12 cellular contexts compared by ENCODE assay signal in genomic region chr13:39866722-39867121, GRCh38.
DNase-seq lines count a peak whose midpoint lies in the region; ATAC-seq lines count a peak whose summit lies in the region.
"Had no signal": no experiment of that assay in that cellular context is flagged by ENCODE, and none has a peak within 500 bp of the region (broad histone marks: within the 10 kb centered on the region; RNA-seq: fewer than 3 reads in every experiment).

No MANE protein-coding gene starts in this region.

- H3K9me3 Mint-ChIP-seq in activated CD4-positive, alpha-beta T cell treated with anti-CD3 and anti-CD28 coated beads, Interleukin-2, amount 10 ng/mL, durations not matched to agents 24 days and 14 days = peaks cover 10% of the 10 kb centered on the region
- peaks cover 0 to 10% of the 10 kb centered on the region in 2 donors for H3K9me3 Mint-ChIP-seq in activated naive CD4-positive, alpha-beta T cell treated with anti-CD3 and anti-CD28 coated beads, Interleukin-2, amount 50 U/mL, for 72 hours
- H3K9me3 Mint-ChIP-seq in activated T-helper 2 cell treated with anti-CD3 and anti-CD28 coated beads, Interferon-gamma antibody, Interleukin-2, Interleukin-4, amounts not matched to agents 10 μg/mL and 5 μg/mL and 100 μg/mL, durations not matched to agents 14 hours and 24 hours and 36 hours = peaks cover 5% of the 10 kb centered on the region
- H3K9me3 Mint-ChIP-seq in stimulated activated naive CD8-positive, alpha-beta T cell treated with anti-CD3 and anti-CD28 coated beads, Interleukin-15, Interleukin-2, amounts not matched to agents 100 ng/mL and 50 ng/mL, for 24 hours = peaks cover 6% of the 10 kb centered on the region
- H3K9me3 Mint-ChIP-seq: CD4-positive, alpha-beta T cell had no signal

- H3K4me1 Mint-ChIP-seq in activated CD4-positive, alpha-beta T cell treated with anti-CD3 and anti-CD28 coated beads, Interleukin-2, amount 10 ng/mL, durations not matched to agents 24 days and 14 days = peaks cover 8% of the 10 kb centered on the region
- peaks cover 9% of the 10 kb centered on the region for H3K4me1 Mint-ChIP-seq in activated T-helper 2 cell treated with anti-CD3 and anti-CD28 coated beads, Interferon-gamma antibody, Interleukin-2, Interleukin-4, amounts not matched to agents 10 μg/mL and 5 μg/mL and 100 μg/mL, durations not matched to agents 14 hours and 24 hours and 36 hours (ENCODE audit: low read depth)
- peaks cover 8% of the 10 kb centered on the region for H3K4me1 Mint-ChIP-seq in stimulated activated naive CD8-positive, alpha-beta T cell treated with anti-CD3 and anti-CD28 coated beads, Interleukin-15, Interleukin-2, amounts not matched to agents 100 ng/mL and 50 ng/mL, for 24 hours (ENCODE audit: low read depth)

- no peak for DNase-seq in activated CD4-positive, alpha-beta T cell treated with anti-CD3 and anti-CD28 coated beads, Interleukin-2, amount 10 ng/mL, durations not matched to agents 24 days and 14 days
- no peak for DNase-seq in activated CD4-positive, alpha-beta T cell treated with anti-CD3 and anti-CD28 coated beads, Interleukin-2, amount 50 U/mL, for 1 hour
- no peak for DNase-seq in activated naive CD4-positive, alpha-beta T cell treated with anti-CD3 and anti-CD28 coated beads, Interleukin-2, amount 50 U/mL, for 72 hours (ENCODE audit: low spot score in 2 of 2)
- DNase-seq in activated naive CD4-positive, alpha-beta T cell treated with Interleukin-2 at 50 U/mL for 16 hours = no peak
- no peak for DNase-seq in activated T-helper 2 cell treated with anti-CD3 and anti-CD28 coated beads, Interferon-gamma antibody, Interleukin-2, Interleukin-4, amounts not matched to agents 10 μg/mL and 5 μg/mL and 100 μg/mL, durations not matched to agents 14 hours and 24 hours and 36 hours (ENCODE audit: low spot score)
- DNase-seq in SW480 (ENCODE audit: low spot score) = no peak
- DNase-seq: AML-193; Caco-2; CD4-positive, alpha-beta T cell; GM23248 had no signal

- H3K27me3 Mint-ChIP-seq in activated CD4-positive, alpha-beta T cell treated with anti-CD3 and anti-CD28 coated beads, Interleukin-2, amount 10 ng/mL, durations not matched to agents 24 days and 14 days = no peaks in the 10 kb centered on the region
- H3K27me3 Mint-ChIP-seq in activated T-helper 2 cell treated with anti-CD3 and anti-CD28 coated beads, Interferon-gamma antibody, Interleukin-2, Interleukin-4, amounts not matched to agents 10 μg/mL and 5 μg/mL and 100 μg/mL, durations not matched to agents 14 hours and 24 hours and 36 hours (ENCODE audit: low read depth) = no peaks in the 10 kb centered on the region
- peaks cover 24% of the 10 kb centered on the region for H3K27me3 Mint-ChIP-seq in stimulated activated naive CD8-positive, alpha-beta T cell treated with anti-CD3 and anti-CD28 coated beads, Interleukin-15, Interleukin-2, amounts not matched to agents 100 ng/mL and 50 ng/mL, for 24 hours
- H3K27me3 Mint-ChIP-seq: CD4-positive, alpha-beta T cell had no signal

- ATAC-seq in activated naive CD4-positive, alpha-beta T cell treated with anti-CD3 and anti-CD28 coated beads, Interleukin-2, amount 50 U/mL, for 72 hours = peak; percentile 24 to 90
- no peak for ATAC-seq in HG03097 (IDR thresholded peaks at IDR 0.05; ENCODE audit: low FRiP score, unreplicated experiment)

- no peak overlapping the region for H3K4me3 Mint-ChIP-seq in activated CD4-positive, alpha-beta T cell treated with anti-CD3 and anti-CD28 coated beads, Interleukin-2, amount 10 ng/mL, durations not matched to agents 24 days and 14 days
- no peak overlapping the region for H3K4me3 Mint-ChIP-seq in activated T-helper 2 cell treated with anti-CD3 and anti-CD28 coated beads, Interferon-gamma antibody, Interleukin-2, Interleukin-4, amounts not matched to agents 10 μg/mL and 5 μg/mL and 100 μg/mL, durations not matched to agents 14 hours and 24 hours and 36 hours (ENCODE audit: low read depth)
- H3K4me3 Mint-ChIP-seq in stimulated activated naive CD8-positive, alpha-beta T cell treated with anti-CD3 and anti-CD28 coated beads, Interleukin-15, Interleukin-2, amounts not matched to agents 100 ng/mL and 50 ng/mL, for 24 hours = no peak overlapping the region
- H3K4me3 Mint-ChIP-seq: CD4-positive, alpha-beta T cell had no signal

- H3K36me3 Mint-ChIP-seq in activated CD4-positive, alpha-beta T cell treated with anti-CD3 and anti-CD28 coated beads, Interleukin-2, amount 10 ng/mL, durations not matched to agents 24 days and 14 days (ENCODE audit: low read depth) = no peaks in the 10 kb centered on the region
- peaks cover 0 to 6% of the 10 kb centered on the region in 2 donors for H3K36me3 Mint-ChIP-seq in activated naive CD4-positive, alpha-beta T cell treated with anti-CD3 and anti-CD28 coated beads, Interleukin-2, amount 50 U/mL, for 72 hours
- H3K36me3 Mint-ChIP-seq in activated T-helper 2 cell treated with anti-CD3 and anti-CD28 coated beads, Interferon-gamma antibody, Interleukin-2, Interleukin-4, amounts not matched to agents 10 μg/mL and 5 μg/mL and 100 μg/mL, durations not matched to agents 14 hours and 24 hours and 36 hours (ENCODE audit: low read depth) = no peaks in the 10 kb centered on the region
- H3K36me3 Mint-ChIP-seq in stimulated activated naive CD8-positive, alpha-beta T cell treated with anti-CD3 and anti-CD28 coated beads, Interleukin-15, Interleukin-2, amounts not matched to agents 100 ng/mL and 50 ng/mL, for 24 hours (ENCODE audit: low read depth) = no peaks in the 10 kb centered on the region

- intact Hi-C loops in activated CD4-positive, alpha-beta T cell treated with anti-CD3 and anti-CD28 coated beads, Interleukin-2, amount 10 ng/mL, durations not matched to agents 24 days and 14 days (cut with micrococcal nuclease) = no loop called here
- intact Hi-C loops in activated T-helper 2 cell treated with anti-CD3 and anti-CD28 coated beads, Interferon-gamma antibody, Interleukin-2, Interleukin-4, amounts not matched to agents 10 μg/mL and 5 μg/mL and 100 μg/mL, durations not matched to agents 14 hours and 24 hours and 36 hours (cut with micrococcal nuclease) = loop anchor here (2.0 to 5.0 kb wide), 2 partner anchors 89 to 160 kb away; no protein-coding TSS in a partner anchor

- H3K27ac Mint-ChIP-seq in activated CD4-positive, alpha-beta T cell treated with anti-CD3 and anti-CD28 coated beads, Interleukin-2, amount 10 ng/mL, durations not matched to agents 24 days and 14 days = peak overlapping the region; percentile 8
- H3K27ac Mint-ChIP-seq in activated naive CD4-positive, alpha-beta T cell treated with anti-CD3 and anti-CD28 coated beads, Interleukin-2, amount 50 U/mL, for 72 hours = peak overlapping the region in 1 of 2 donors; percentile 22
- peak overlapping the region; percentile 16 for H3K27ac Mint-ChIP-seq in activated T-helper 2 cell treated with anti-CD3 and anti-CD28 coated beads, Interferon-gamma antibody, Interleukin-2, Interleukin-4, amounts not matched to agents 10 μg/mL and 5 μg/mL and 100 μg/mL, durations not matched to agents 14 hours and 24 hours and 36 hours
- peak overlapping the region; percentile 1 for H3K27ac Mint-ChIP-seq in stimulated activated naive CD8-positive, alpha-beta T cell treated with anti-CD3 and anti-CD28 coated beads, Interleukin-15, Interleukin-2, amounts not matched to agents 100 ng/mL and 50 ng/mL, for 24 hours
- H3K27ac Mint-ChIP-seq: CD4-positive, alpha-beta T cell had no signal
